1 cellular context compared by ENCODE assay signal in the genomic region with DNA sequence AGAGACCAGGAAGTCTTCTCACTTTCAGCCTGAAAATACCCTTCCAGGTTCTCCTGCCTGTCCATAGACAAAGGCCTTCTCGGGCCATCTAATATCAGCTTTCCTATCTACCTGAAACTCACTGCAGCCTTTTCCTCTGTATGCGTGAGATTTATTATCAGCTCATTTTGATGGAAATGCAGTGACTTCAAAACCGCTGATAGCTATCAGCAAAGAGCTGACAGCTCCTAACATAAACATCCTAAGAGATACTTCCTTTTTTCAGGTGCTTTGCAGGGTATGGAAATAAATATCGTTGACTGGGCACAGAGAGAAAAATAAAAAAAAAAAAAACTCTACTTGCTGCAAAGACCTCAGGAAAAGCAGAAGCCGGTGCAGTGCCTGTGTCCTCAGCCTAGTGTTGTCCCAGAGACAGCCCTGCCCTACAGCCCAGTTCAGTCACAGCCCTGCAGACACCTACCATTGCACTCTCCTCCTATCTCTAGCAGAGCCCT.
TF ChIP-seq lines count a peak whose summit lies in the region.

No MANE protein-coding gene starts in this region.

TF ChIP-seq in K562, 482 proteins besides CTCF, POLR2A, EP300 and RAD21 (continued from another document):
- TF ChIP-seq, protein P1, sequence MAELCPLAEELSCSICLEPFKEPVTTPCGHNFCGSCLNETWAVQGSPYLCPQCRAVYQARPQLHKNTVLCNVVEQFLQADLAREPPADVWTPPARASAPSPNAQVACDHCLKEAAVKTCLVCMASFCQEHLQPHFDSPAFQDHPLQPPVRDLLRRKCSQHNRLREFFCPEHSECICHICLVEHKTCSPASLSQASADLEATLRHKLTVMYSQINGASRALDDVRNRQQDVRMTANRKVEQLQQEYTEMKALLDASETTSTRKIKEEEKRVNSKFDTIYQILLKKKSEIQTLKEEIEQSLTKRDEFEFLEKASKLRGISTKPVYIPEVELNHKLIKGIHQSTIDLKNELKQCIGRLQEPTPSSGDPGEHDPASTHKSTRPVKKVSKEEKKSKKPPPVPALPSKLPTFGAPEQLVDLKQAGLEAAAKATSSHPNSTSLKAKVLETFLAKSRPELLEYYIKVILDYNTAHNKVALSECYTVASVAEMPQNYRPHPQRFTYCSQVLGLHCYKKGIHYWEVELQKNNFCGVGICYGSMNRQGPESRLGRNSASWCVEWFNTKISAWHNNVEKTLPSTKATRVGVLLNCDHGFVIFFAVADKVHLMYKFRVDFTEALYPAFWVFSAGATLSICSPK (IDR thresholded peaks at IDR 0.05; ENCODE audit: borderline replicate concordance), result no peak
- TF ChIP-seq, protein P2, sequence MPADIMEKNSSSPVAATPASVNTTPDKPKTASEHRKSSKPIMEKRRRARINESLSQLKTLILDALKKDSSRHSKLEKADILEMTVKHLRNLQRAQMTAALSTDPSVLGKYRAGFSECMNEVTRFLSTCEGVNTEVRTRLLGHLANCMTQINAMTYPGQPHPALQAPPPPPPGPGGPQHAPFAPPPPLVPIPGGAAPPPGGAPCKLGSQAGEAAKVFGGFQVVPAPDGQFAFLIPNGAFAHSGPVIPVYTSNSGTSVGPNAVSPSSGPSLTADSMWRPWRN (IDR thresholded peaks at IDR 0.05; ENCODE audit: low read depth), result no peak
